Comparison of ENCODE assay signal across 1 cellular context in genomic region chr10:95508730-95509129, GRCh38.
TF ChIP-seq lines count a peak whose summit lies in the region.

No MANE protein-coding gene starts in this region.

TF ChIP-seq in IMR-90, 13 proteins besides CTCF, POLR2A, EP300 and RAD21:
- TF ChIP-seq USF2 (IDR thresholded peaks at IDR 0.05; ENCODE audit: low read depth, low read length), result no peak
- TF ChIP-seq SMC3 (IDR thresholded peaks at IDR 0.05; ENCODE audit: low read depth, low read length), result no peak
- no peak for TF ChIP-seq MXI1 (IDR thresholded peaks at IDR 0.05; ENCODE audit: borderline replicate concordance, low read depth, low read length)
- no peak for TF ChIP-seq ELK1 (IDR thresholded peaks at IDR 0.05; ENCODE audit: borderline replicate concordance, low read depth, low read length)
- no peak for TF ChIP-seq CHD1 (IDR thresholded peaks at IDR 0.05; ENCODE audit: low read depth, low read length)
- TF ChIP-seq BHLHE40 (IDR thresholded peaks at IDR 0.05; ENCODE audit: low read depth, low read length), result no peak
- no peak for TF ChIP-seq MAFK (IDR thresholded peaks at IDR 0.05; ENCODE audit: low read depth, low read length)
- TF ChIP-seq FOS (IDR thresholded peaks at IDR 0.05; ENCODE audit: low read depth, low read length), result no peak
- no peak for TF ChIP-seq RCOR1 (IDR thresholded peaks at IDR 0.05; ENCODE audit: insufficient replicate concordance, low read length)
- no peak for TF ChIP-seq CEBPB (IDR thresholded peaks at IDR 0.05; ENCODE audit: low read depth, low read length)
- TF ChIP-seq RFX5 (IDR thresholded peaks at IDR 0.05; ENCODE audit: low read depth, low read length), result no peak
- TF ChIP-seq NFE2L2 (IDR thresholded peaks at IDR 0.05; ENCODE audit: low read depth, low read length), result no peak
- no peak for TF ChIP-seq MAZ (IDR thresholded peaks at IDR 0.05; ENCODE audit: borderline replicate concordance, low read depth, low read length)
